Comparison of ENCODE assay signal across 8 cellular contexts in genomic region chr21:41953249-41953830, GRCh38. TPM values are rescaled to one million over a fixed set of nuclear protein-coding genes. Genes with fewer than 3 reads are reported as not detected.
DNase-seq lines count a peak whose midpoint lies in the region; ATAC-seq, FAIRE-seq and TF ChIP-seq lines count a peak whose summit lies in the region.

No MANE protein-coding gene starts in this region.

- H3K36me3 ChIP-seq in hepatocyte (replicated peaks; ENCODE audit: insufficient read depth, low read depth): no peaks in the 10 kb centered on the region
- peaks cover 5% of the 10 kb centered on the region for H3K36me3 ChIP-seq in skeletal muscle satellite cell (ENCODE audit: insufficient read depth, low read length)

- 0% methylated on average over 37 of the region's 67 CpGs for WGBS in hepatocyte (ENCODE audit: low lambda C conversion rate, missing lambda C conversion rate)

- peak overlapping the region; percentile 61 for H3K4me3 ChIP-seq in hepatocyte
- peak overlapping the region; percentile 80 for H3K4me3 ChIP-seq in skeletal muscle satellite cell (ENCODE audit: low read length)

- H3K27ac Mint-ChIP-seq in Calu3 (ENCODE audit: unreplicated experiment): no peak overlapping the region
- H3K27ac Mint-ChIP-seq in activated T-cell treated with anti-CD3 and anti-CD28 coated beads, Interleukin-2, amount 50 U/mL, for 72 hours: no peak overlapping the region

- H3K27ac ChIP-seq in hepatocyte: no peak overlapping the region

- peaks cover 16% of the 10 kb centered on the region for H3K4me1 ChIP-seq in hepatocyte (ENCODE audit: insufficient read depth)
- H3K4me1 ChIP-seq in skeletal muscle satellite cell (ENCODE audit: control insufficient read depth, insufficient read depth, low read length): peaks cover 44% of the 10 kb centered on the region

- peak overlapping the region; percentile 90 for H3K9ac ChIP-seq in skeletal muscle satellite cell (ENCODE audit: low read depth, low read length)

- peak overlapping the region; percentile 63 for H2AFZ ChIP-seq in hepatocyte

- H3K9me3 ChIP-seq in hepatocyte (ENCODE audit: low read depth): no peaks in the 10 kb centered on the region
- no peaks in the 10 kb centered on the region for H3K9me3 ChIP-seq in skeletal muscle satellite cell (replicated peaks; ENCODE audit: low read length)

- FAIRE-seq in H54 (lab: Jason Lieb, UNC): no peak

- H3K4me2 ChIP-seq in hepatocyte (peak overlapping the region; percentile 92), skeletal muscle satellite cell (ENCODE audit: low read length) (peak overlapping the region; percentile 92)

- TF ChIP-seq CTCF in Calu3 (IDR thresholded peaks at IDR 0.05; ENCODE audit: unreplicated experiment) (no peak), hepatocyte (IDR thresholded peaks at IDR 0.05; ENCODE audit: poor library complexity) (no peak)

- H3K36me3 Mint-ChIP-seq in Calu3 (ENCODE audit: insufficient read depth, unreplicated experiment): peaks cover 22% of the 10 kb centered on the region
- peaks cover 0 to 2% of the 10 kb centered on the region in 2 donors for H3K36me3 Mint-ChIP-seq in activated T-cell treated with anti-CD3 and anti-CD28 coated beads, Interleukin-2, amount 50 U/mL, for 72 hours (ENCODE audit: insufficient read depth in 2 of 2)

- H3K27me3 ChIP-seq in hepatocyte (no peaks in the 10 kb centered on the region), skeletal muscle satellite cell (ENCODE audit: control insufficient read depth, insufficient read depth, low read length) (no peaks in the 10 kb centered on the region)

- peak; percentile 43 to 46 for ATAC-seq in activated T-cell treated with anti-CD3 and anti-CD28 coated beads, Interleukin-2, amount 50 U/mL, for 72 hours (replicated peaks in 1 of 2)

- H3K4me1 Mint-ChIP-seq in Calu3 (ENCODE audit: low read depth, unreplicated experiment): peaks cover 30% of the 10 kb centered on the region
- peaks cover 33% of the 10 kb centered on the region for H3K4me1 Mint-ChIP-seq in activated T-cell treated with anti-CD3 and anti-CD28 coated beads, Interleukin-2, amount 50 U/mL, for 72 hours (ENCODE audit: low read depth)

- in situ Hi-C loops in G401 (cut with HindIII; ENCODE audit: low sequenced_read_pairs): no loop called here

- H3K9me3 Mint-ChIP-seq in Calu3 (ENCODE audit: low read depth, unreplicated experiment): no peaks in the 10 kb centered on the region
- no peaks in the 10 kb centered on the region for H3K9me3 Mint-ChIP-seq in activated T-cell treated with anti-CD3 and anti-CD28 coated beads, Interleukin-2, amount 50 U/mL, for 72 hours

- intact Hi-C loops in Calu3 (cut with micrococcal nuclease; ENCODE audit: unreplicated experiment): no loop called here

- H3K27me3 Mint-ChIP-seq in Calu3 (ENCODE audit: unreplicated experiment): no peaks in the 10 kb centered on the region
- H3K27me3 Mint-ChIP-seq in activated T-cell treated with anti-CD3 and anti-CD28 coated beads, Interleukin-2, amount 50 U/mL, for 72 hours (ENCODE audit: low read depth): peaks cover 38% of the 10 kb centered on the region

- 0 out of 2 replicates have a peak, but pooled peaks have one; percentile 27 for TF ChIP-seq POLR2A in H54 (IDR thresholded peaks at IDR 0.05; ENCODE audit: low read depth, low read length)

- CTCF ChIA-PET in Calu3 (lab: Charles Lee): no interaction called here

- no TSS peak for BruUV-seq in Calu3 (replicated peaks; lab: Mats Ljungman, UMichigan)

- H3K9me2 ChIP-seq in hepatocyte (replicated peaks; ENCODE audit: insufficient read depth): no peaks in the 10 kb centered on the region

- H4K20me1 ChIP-seq in hepatocyte (ENCODE audit: insufficient read depth, poor library complexity, severe bottlenecking): peaks cover 2% of the 10 kb centered on the region

- peak overlapping the region; percentile 71 for H3K4me3 Mint-ChIP-seq in Calu3 (ENCODE audit: low read depth, unreplicated experiment)
- peak overlapping the region; percentile 22 to 66 for H3K4me3 Mint-ChIP-seq in activated T-cell treated with anti-CD3 and anti-CD28 coated beads, Interleukin-2, amount 50 U/mL, for 72 hours

- peak; percentile 28 for DNase-seq in Calu3
- DNase-seq in H54 (ENCODE audit: insufficient read length, low spot score): no peak
- peak in 1 of 2 donors; percentile 14 for DNase-seq in activated T-cell treated with anti-CD3 and anti-CD28 coated beads, Interleukin-2, amount 50 U/mL, for 72 hours
- DNase-seq in hepatocyte (ENCODE audit: low spot score): peak; percentile 42
- DNase-seq in ureter (ENCODE audit: low spot score): no peak
- DNase-seq in G401 (ENCODE audit: low spot score): no peak
- DNase-seq in cortex of kidney (lab: John Stamatoyannopoulos, UW): no peak

- H3K79me2 ChIP-seq in hepatocyte: peaks cover 13% of the 10 kb centered on the region

RNA-seq across cellular contexts. Expression of gene C2CD2, which starts 0.5 kb away (rescaled TPM):
- total RNA-seq in Calu3 (2022) (13.6 and 15.8 TPM in 2 replicates), hepatocyte (8.6 and 13.9 TPM in 2 replicates), ureter (66.4 TPM)
- 10 to 100 TPM in 1 of 2 donors, 1 to 10 TPM in 1; 6.9 to 15.1 TPM for total RNA-seq in activated T-cell treated with anti-CD3 and anti-CD28 coated beads, Interleukin-2, amount 50 U/mL, for 72 hours
- 6.4 and 7.3 TPM in 2 replicates for polyA plus RNA-seq in hepatocyte
- 39.3 and 52.4 TPM in 2 replicates for total RNA-seq in skeletal muscle satellite cell (2012; rRNA removed)
- 14.7 and 16.3 TPM in 2 replicates for total RNA-seq in G401 (2014; rRNA removed; shearing (Covaris generic))

RNA-seq across cellular contexts. Expression of gene ZBTB21, which starts 56.8 kb away (rescaled TPM):
- total RNA-seq in Calu3 (2022) (14.5 and 17.3 TPM in 2 replicates), hepatocyte (13.8 and 21.5 TPM in 2 replicates), ureter (24.5 TPM)
- total RNA-seq in activated T-cell treated with anti-CD3 and anti-CD28 coated beads, Interleukin-2, amount 50 U/mL, for 72 hours: 10 to 100 TPM; 35.6 to 43.3 TPM
- polyA plus RNA-seq in hepatocyte: 6.0 and 8.1 TPM in 2 replicates
- 10.0 and 10.9 TPM in 2 replicates for total RNA-seq in skeletal muscle satellite cell (2012; rRNA removed)
- 5.5 and 22.0 TPM in 2 replicates for total RNA-seq in G401 (2014; rRNA removed; shearing (Covaris generic))

Comparison
In these comparisons a context has a peak if more than half of its experiments do, and no peak if none do; other contexts are left out.
1. DNase-seq: peak in Calu3 (single experiment) and hepatocyte (single experiment); none in H54 (single experiment), ureter (single experiment), G401 (single experiment) and cortex of kidney (single experiment).